In the genomic region with DNA sequence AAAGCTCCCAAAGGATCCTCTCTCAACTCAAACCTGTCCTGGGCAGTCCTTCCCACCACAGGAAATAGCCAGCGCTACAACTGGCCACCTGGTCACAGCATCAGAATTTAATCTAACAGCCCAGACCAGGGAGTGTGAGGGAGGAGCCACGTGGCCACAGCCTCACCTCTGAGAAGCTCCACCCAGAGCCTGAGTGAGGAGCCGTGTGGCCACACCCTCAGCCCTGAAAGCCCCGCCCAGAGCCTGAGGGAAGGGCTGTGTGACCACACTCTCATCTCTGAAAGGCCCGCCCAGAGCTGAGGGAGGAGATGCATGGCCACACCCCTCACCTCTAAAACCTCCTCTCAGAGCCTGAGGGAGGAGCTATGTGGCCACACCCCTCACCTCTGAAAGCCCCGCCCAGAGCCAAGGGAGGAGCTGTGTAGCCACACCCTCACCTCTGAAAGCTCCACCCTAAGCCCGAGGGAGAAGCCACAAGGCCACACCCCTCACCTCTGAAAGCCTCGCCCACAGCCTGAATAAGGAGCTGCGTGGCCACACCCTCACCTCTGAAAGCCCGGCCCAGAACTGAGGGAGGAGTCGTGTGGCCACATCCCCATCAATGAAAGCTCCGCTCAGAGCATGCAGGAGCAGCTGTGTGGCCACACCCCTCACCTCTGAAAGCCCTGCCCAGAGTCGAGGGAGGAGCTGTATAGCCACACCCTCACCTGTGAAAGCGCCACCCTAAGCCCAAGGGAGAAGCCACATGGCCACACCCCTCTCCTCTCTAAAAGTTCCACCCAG, we compare ENCODE assay signal across 8 cellular contexts. TPM values are rescaled to one million over a fixed set of nuclear protein-coding genes. Genes with fewer than 3 reads are reported as not detected.
A peak's percentile ranks its signal among the peaks of the same experiment; 100 is the strongest.
DNase-seq lines count a peak whose midpoint lies in the region; ATAC-seq and TF ChIP-seq lines count a peak whose summit lies in the region.

No MANE protein-coding gene starts in this region.

- H3K9me3 Mint-ChIP-seq in activated naive CD8-positive, alpha-beta T cell treated with anti-CD3 and anti-CD28 coated beads, Interleukin-2, amount 10 ng/mL, durations not matched to agents 7 days and 5 days: no peaks in the 10 kb centered on the region

- H3K4me3 ChIP-seq in GM12864 (ENCODE audit: low read depth, low read length) (no peak overlapping the region), H7 (ENCODE audit: insufficient read depth, low read depth, low read length) (no peak overlapping the region)

- peak; percentile 74 for DNase-seq in GM12864 (ENCODE audit: low read depth)
- peak; percentile 97 for DNase-seq in H7
- DNase-seq in LoVo (ENCODE audit: low spot score): peak; percentile 83
- DNase-seq in SKM-1 (lab: John Stamatoyannopoulos, UW; ENCODE audit: unreplicated experiment): peak; percentile 91
- peak; percentile 51 for DNase-seq in activated naive CD8-positive, alpha-beta T cell treated with anti-CD3 and anti-CD28 coated beads, Interleukin-2, amount 10 ng/mL, durations not matched to agents 7 days and 5 days
- peak; percentile 26 for DNase-seq in kidney glomerular epithelial cell (lab: John Stamatoyannopoulos, UW)
- peak; percentile 31 to 77 for DNase-seq in stimulated activated CD8-positive, alpha-beta memory T cell treated with anti-CD3 and anti-CD28 coated beads, Interleukin-7, amount 100 ng/mL, for 48 hours (ENCODE audit: extremely low read depth in 1 of 2, low read depth in 1 of 2)
- no peak for DNase-seq in C1 segment of cervical spinal cord (lab: John Stamatoyannopoulos, UW)

- H3K4me3 Mint-ChIP-seq in activated naive CD8-positive, alpha-beta T cell treated with anti-CD3 and anti-CD28 coated beads, Interleukin-2, amount 10 ng/mL, durations not matched to agents 7 days and 5 days: no peak overlapping the region

- ATAC-seq in activated naive CD8-positive, alpha-beta T cell treated with anti-CD3 and anti-CD28 coated beads, Interleukin-2, amount 10 ng/mL, durations not matched to agents 7 days and 5 days (ENCODE audit: low read depth): peak; percentile 72

- no peak for TF ChIP-seq CTCF in GM12864 (IDR thresholded peaks at IDR 0.05; ENCODE audit: low read depth, low read length, missing control alignments)

- H3K4me1 Mint-ChIP-seq in activated naive CD8-positive, alpha-beta T cell treated with anti-CD3 and anti-CD28 coated beads, Interleukin-2, amount 10 ng/mL, durations not matched to agents 7 days and 5 days: peaks cover 2% of the 10 kb centered on the region

- H3K27me3 Mint-ChIP-seq in activated naive CD8-positive, alpha-beta T cell treated with anti-CD3 and anti-CD28 coated beads, Interleukin-2, amount 10 ng/mL, durations not matched to agents 7 days and 5 days: no peaks in the 10 kb centered on the region

- H3K27ac Mint-ChIP-seq in activated naive CD8-positive, alpha-beta T cell treated with anti-CD3 and anti-CD28 coated beads, Interleukin-2, amount 10 ng/mL, durations not matched to agents 7 days and 5 days: no peak overlapping the region

- POLR2A ChIA-PET in activated naive CD8-positive, alpha-beta T cell treated with anti-CD3 and anti-CD28 coated beads, Interleukin-2, amount 10 ng/mL, durations not matched to agents 7 days and 5 days (lab: Charles Lee): no interaction called here

- H3K27me3 ChIP-seq in H7 (ENCODE audit: control insufficient read depth, insufficient read depth, low read length): no peaks in the 10 kb centered on the region

- no peaks in the 10 kb centered on the region for H3K36me3 ChIP-seq in H7 (replicated peaks; ENCODE audit: control insufficient read depth, insufficient read depth, low read length)

- no peaks in the 10 kb centered on the region for H3K36me3 Mint-ChIP-seq in activated naive CD8-positive, alpha-beta T cell treated with anti-CD3 and anti-CD28 coated beads, Interleukin-2, amount 10 ng/mL, durations not matched to agents 7 days and 5 days

RNA-seq across cellular contexts. Expression of a gene that starts 28.6 kb away (rescaled TPM):
- not detected in 2 replicates for total RNA-seq in H7 (2014; rRNA removed; shearing (Covaris generic))
- not detected for total RNA-seq in activated naive CD8-positive, alpha-beta T cell treated with anti-CD3 and anti-CD28 coated beads, Interleukin-2, amount 10 ng/mL, durations not matched to agents 7 days and 5 days

RNA-seq across cellular contexts. Expression of a gene that starts 45.9 kb away (rescaled TPM):
- 0.55 and 1.2 TPM in 2 replicates for total RNA-seq in H7 (2014; rRNA removed; shearing (Covaris generic))
- total RNA-seq in activated naive CD8-positive, alpha-beta T cell treated with anti-CD3 and anti-CD28 coated beads, Interleukin-2, amount 10 ng/mL, durations not matched to agents 7 days and 5 days: not detected

Comparison
In these comparisons a context has a peak if more than half of its experiments do, and no peak if none do; other contexts are left out.
1. DNase-seq: peak in GM12864 (single experiment), H7 (single experiment), LoVo (single experiment), SKM-1 (single experiment), activated naive CD8-positive, alpha-beta T cell treated with anti-CD3 and anti-CD28 coated beads, Interleukin-2, amount 10 ng/mL, durations not matched to agents 7 days and 5 days (single experiment), kidney glomerular epithelial cell (single experiment) and stimulated activated CD8-positive, alpha-beta memory T cell treated with anti-CD3 and anti-CD28 coated beads, Interleukin-7, amount 100 ng/mL, for 48 hours (2 of 2); none in C1 segment of cervical spinal cord (0 of 14).